8 cellular contexts compared by ENCODE assay signal in genomic region chr10:87860156-87860795, GRCh38. TPM values are rescaled to one million over a fixed set of nuclear protein-coding genes. Genes with fewer than 3 reads are reported as not detected.
DNase-seq lines count a peak whose midpoint lies in the region; ATAC-seq, FAIRE-seq and TF ChIP-seq lines count a peak whose summit lies in the region.

No MANE protein-coding gene starts in this region.

- ATAC-seq in GM18909 (IDR thresholded peaks at IDR 0.05; ENCODE audit: poor library complexity, unreplicated experiment) = no peak

- FAIRE-seq in A204.1 (lab: Jason Lieb, UNC) = peak; percentile 72

- H3K4me1 Mint-ChIP-seq in T-helper 1 cell treated with Interleukin-12 subunit alpha and Interleukin-12 subunit beta and Interleukin-4 antibody, amounts not matched to agents 30 μg/mL and 1 μg/mL, for 36 hours (ENCODE audit: low read depth) = peaks cover 24% of the 10 kb centered on the region

- H3K27ac Mint-ChIP-seq in T-helper 1 cell treated with Interleukin-12 subunit alpha and Interleukin-12 subunit beta and Interleukin-4 antibody, amounts not matched to agents 30 μg/mL and 1 μg/mL, for 36 hours = no peak overlapping the region

- TF ChIP-seq CTCF in epithelial cell of esophagus (IDR thresholded peaks at IDR 0.05; ENCODE audit: insufficient read depth, low read depth, low read length, missing control alignments) = peak; percentile 71

- peak; percentile 68 for DNase-seq in EL
- DNase-seq in NCI-H1105 (lab: John Stamatoyannopoulos, UW) = peak; percentile 36
- peak; percentile 75 for DNase-seq in epithelial cell of esophagus (ENCODE audit: low read depth)
- DNase-seq in pulmonary artery endothelial cell (ENCODE audit: low read depth, low spot score) = peak; percentile 40
- no peak for DNase-seq in activated CD4-positive, CD25-positive, alpha-beta regulatory T cell (lab: John Stamatoyannopoulos, UW)

- H3K27me3 Mint-ChIP-seq in T-helper 1 cell treated with Interleukin-12 subunit alpha and Interleukin-12 subunit beta and Interleukin-4 antibody, amounts not matched to agents 30 μg/mL and 1 μg/mL, for 36 hours (ENCODE audit: low read depth) = peaks cover 4% of the 10 kb centered on the region

- H3K4me3 Mint-ChIP-seq in T-helper 1 cell treated with Interleukin-12 subunit alpha and Interleukin-12 subunit beta and Interleukin-4 antibody, amounts not matched to agents 30 μg/mL and 1 μg/mL, for 36 hours = peak overlapping the region; percentile 19

- no peaks in the 10 kb centered on the region for H3K9me3 Mint-ChIP-seq in T-helper 1 cell treated with Interleukin-12 subunit alpha and Interleukin-12 subunit beta and Interleukin-4 antibody, amounts not matched to agents 30 μg/mL and 1 μg/mL, for 36 hours

- H3K4me3 ChIP-seq in epithelial cell of esophagus (ENCODE audit: low read length) = no peak overlapping the region

- peaks cover 6% of the 10 kb centered on the region for H3K36me3 Mint-ChIP-seq in T-helper 1 cell treated with Interleukin-12 subunit alpha and Interleukin-12 subunit beta and Interleukin-4 antibody, amounts not matched to agents 30 μg/mL and 1 μg/mL, for 36 hours (ENCODE audit: low read depth)

RNA-seq across cellular contexts. Expression of gene KLLN, which starts 3.1 kb away (rescaled TPM):
- total RNA-seq in pulmonary artery endothelial cell = 0.25 and 0.26 TPM in 2 replicates

RNA-seq across cellular contexts. Expression of gene PTEN, which starts 3.1 kb away (rescaled TPM):
- total RNA-seq in pulmonary artery endothelial cell = 77.5 and 118 TPM in 2 replicates

RNA-seq across cellular contexts. Expression of gene ATAD1, which starts 42.2 kb away (rescaled TPM):
- 25.1 and 31.5 TPM in 2 replicates for total RNA-seq in pulmonary artery endothelial cell

Comparison
In these comparisons a context has a peak if more than half of its experiments do, and no peak if none do; other contexts are left out.
1. DNase-seq: peak in EL (single experiment), NCI-H1105 (single experiment), epithelial cell of esophagus (single experiment) and pulmonary artery endothelial cell (single experiment); none in activated CD4-positive, CD25-positive, alpha-beta regulatory T cell (0 of 4).